ENCODE assay signal across 22 cellular contexts in the genomic region with DNA sequence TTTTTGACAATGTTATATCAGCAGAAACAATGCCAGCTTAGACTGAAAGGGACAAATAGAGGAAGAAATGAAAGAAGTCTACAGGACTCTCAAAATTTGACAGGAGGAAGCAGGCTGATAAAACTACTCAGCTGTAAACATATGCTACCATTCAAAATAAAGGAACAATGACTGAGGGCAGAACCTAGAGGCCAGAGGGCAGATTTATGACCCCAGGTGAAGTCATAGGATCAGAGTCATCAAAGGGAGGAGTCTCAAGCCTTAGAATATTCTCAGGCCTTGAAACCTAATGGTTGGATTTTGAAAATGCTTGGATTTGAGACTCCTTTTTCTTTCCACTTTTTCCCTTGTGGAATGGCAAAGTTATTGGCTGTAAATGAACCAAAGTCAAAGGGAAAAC. TPM values are rescaled to one million over a fixed set of nuclear protein-coding genes. Genes with fewer than 3 reads are reported as not detected.
"Had no signal": no experiment of that assay in that cellular context is flagged by ENCODE, and none has a peak within 500 bp of the region (broad histone marks: within the 10 kb centered on the region; RNA-seq: fewer than 3 reads in every experiment).

No MANE protein-coding gene starts in this region.

- H3K36me3 ChIP-seq: left lung, neural progenitor cell, sigmoid colon, thoracic aorta, upper lobe of left lung had no signal

- H3K4me3 ChIP-seq: hepatocyte, left lung, lung, neural progenitor cell, sigmoid colon, thoracic aorta, upper lobe of left lung had no signal

- H3K9ac ChIP-seq: neural progenitor cell had no signal

- H3K4me1 ChIP-seq: left lung, neural progenitor cell, sigmoid colon, upper lobe of left lung had no signal

- H3K9me3 ChIP-seq: left lung, sigmoid colon, thoracic aorta, upper lobe of left lung had no signal

- DNase-seq: activated CD4-positive, alpha-beta T cell treated with anti-CD3 and anti-CD28 coated beads, Interleukin-2, amount 10 ng/mL, durations not matched to agents 7 days and 5 days; activated CD4-positive, CD25-positive, alpha-beta regulatory T cell treated with anti-CD3 and anti-CD28 coated beads, Interleukin-2, amount 50 U/mL, for 72 hours; activated CD8-positive, alpha-beta memory T cell treated with anti-CD3 and anti-CD28 coated beads, Interleukin-2, amount 10 ng/mL, durations not matched to agents 7 days and 5 days; activated CD8-positive, alpha-beta T cell treated with anti-CD3 and anti-CD28 coated beads for 36 hours; activated effector memory CD4-positive, alpha-beta T cell treated with anti-CD3 and anti-CD28 coated beads, Interleukin-2, amount 50 U/mL, for 16 hours; activated naive CD4-positive, alpha-beta T cell treated with anti-CD3 and anti-CD28 coated beads, Interleukin-2, amount 10 ng/mL, durations not matched to agents 7 days and 5 days; activated T-cell treated with anti-CD3 and anti-CD28 coated beads for 4 hours; foreskin fibroblast; immature natural killer cell; left lung; naive thymus-derived CD8-positive, alpha-beta T cell; posterior cingulate gyrus; sigmoid colon; stimulated activated CD4-positive, alpha-beta T cell treated with anti-CD3 and anti-CD28 coated beads, Interleukin-4, amount 100 ng/mL, for 1 hour; stimulated activated naive CD4-positive, alpha-beta T cell treated with Interleukin-2 at 50 U/mL for 16 hours; T1000; upper lobe of left lung had no signal

- ATAC-seq: activated CD8-positive, alpha-beta memory T cell treated with anti-CD3 and anti-CD28 coated beads, Interleukin-2, amount 10 ng/mL, durations not matched to agents 7 days and 5 days; activated CD8-positive, alpha-beta T cell treated with anti-CD3 and anti-CD28 coated beads for 36 hours; left lung; naive thymus-derived CD8-positive, alpha-beta T cell had no signal

- H3K27ac ChIP-seq: hepatocyte, left lung, neural progenitor cell, sigmoid colon, thoracic aorta, upper lobe of left lung, VCaP had no signal

- H3K27me3 ChIP-seq: hepatocyte, left lung, neural progenitor cell, sigmoid colon, upper lobe of left lung had no signal

RNA-seq across cellular contexts. Expression of a gene that starts 17.0 kb away (rescaled TPM):
- total RNA-seq: activated CD4-positive, alpha-beta T cell treated with anti-CD3 and anti-CD28 coated beads, Interleukin-2, amount 10 ng/mL, durations not matched to agents 7 days and 5 days; activated CD8-positive, alpha-beta memory T cell treated with anti-CD3 and anti-CD28 coated beads, Interleukin-2, amount 10 ng/mL, durations not matched to agents 7 days and 5 days; activated CD8-positive, alpha-beta T cell treated with anti-CD3 and anti-CD28 coated beads for 36 hours; naive thymus-derived CD8-positive, alpha-beta T cell; thoracic aorta had no signal
